25 cellular contexts compared by ENCODE assay signal in the genomic region with DNA sequence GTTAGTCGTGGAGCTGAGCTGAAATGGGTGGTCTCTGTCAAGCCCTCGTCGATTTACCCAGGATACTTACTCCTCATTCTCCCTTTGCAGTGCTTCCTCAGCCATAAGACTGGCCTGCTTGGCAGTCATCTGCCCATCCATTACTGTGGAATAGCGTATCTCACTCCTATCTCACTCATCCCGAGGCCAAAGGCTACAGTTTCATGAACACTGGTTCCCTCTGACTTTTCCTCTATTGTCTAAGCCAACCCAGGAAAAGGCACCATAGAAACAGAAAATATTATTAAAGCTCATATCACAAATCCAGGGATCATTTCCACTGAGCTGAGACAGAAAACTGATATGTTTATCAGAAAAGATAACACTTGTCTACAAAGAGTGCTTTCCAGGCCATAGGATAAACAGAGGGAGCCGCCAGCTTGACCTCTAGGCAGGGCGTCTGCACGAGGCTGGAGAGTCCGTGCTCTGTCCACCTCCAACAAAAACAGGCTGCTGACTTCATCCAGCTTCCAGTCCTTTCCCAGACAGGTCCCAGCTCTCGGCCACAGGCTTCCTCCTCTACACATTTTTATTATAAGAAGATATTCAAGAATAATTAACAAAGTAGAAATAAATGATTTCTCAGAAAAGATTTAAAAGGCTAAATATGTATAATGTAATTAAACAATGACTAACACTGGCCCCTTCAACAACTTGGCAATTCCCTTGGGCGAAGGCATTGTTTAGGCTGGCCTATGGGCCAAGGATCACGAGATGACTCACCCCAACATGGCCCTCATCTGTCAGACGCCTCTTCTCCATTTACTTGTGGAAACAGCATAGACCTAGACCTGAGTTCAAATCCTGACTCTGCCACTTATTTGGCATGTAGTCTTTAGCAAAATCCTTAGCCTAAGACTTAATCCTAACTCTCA. TPM values are rescaled to one million over a fixed set of nuclear protein-coding genes. Genes with fewer than 3 reads are reported as not detected.
A peak's percentile ranks its signal among the peaks of the same experiment; 100 is the strongest.
DNase-seq lines count a peak whose midpoint lies in the region; ATAC-seq, FAIRE-seq and TF ChIP-seq lines count a peak whose summit lies in the region.
"Had no signal": no experiment of that assay in that cellular context is flagged by ENCODE, and none has a peak within 500 bp of the region (broad histone marks: within the 10 kb centered on the region; RNA-seq: fewer than 3 reads in every experiment).

No MANE protein-coding gene starts in this region.

- H3K36me3 ChIP-seq in GM23338 (ENCODE audit: insufficient read depth) (no peaks in the 10 kb centered on the region), endothelial cell of umbilical vein (ENCODE audit: control insufficient read depth in 2 of 2, extremely low read depth in 1 of 2, insufficient read depth in 2 of 2, low read length in 2 of 2) (no peaks in the 10 kb centered on the region)

- no peaks in the 10 kb centered on the region for H3F3A ChIP-seq in GM23338 (replicated peaks; ENCODE audit: low read depth)

- no peaks in the 10 kb centered on the region for H3K27me3 ChIP-seq in GM23338 (ENCODE audit: insufficient read depth)
- no peaks in the 10 kb centered on the region for H3K27me3 ChIP-seq in endothelial cell of umbilical vein (ENCODE audit: control insufficient read depth in 2 of 2, insufficient read depth in 2 of 2, low read length in 2 of 2)

- H4K20me1 ChIP-seq in GM23338 (replicated peaks; ENCODE audit: insufficient read depth), result no peaks in the 10 kb centered on the region
- H4K20me1 ChIP-seq in endothelial cell of umbilical vein (replicated peaks; ENCODE audit: control insufficient read depth, extremely low read depth, insufficient read depth, low read length), result no peaks in the 10 kb centered on the region

- DNase-seq in GM23338 (ENCODE audit: low spot score), result no peak
- DNase-seq in M059J (ENCODE audit: low read depth), result peak; percentile 47
- DNase-seq in endothelial cell of umbilical vein (ENCODE audit: low read depth, low spot score), result peak; percentile 3
- DNase-seq in nephron progenitor cell, result no peak
- DNase-seq in left lobe of liver (ENCODE audit: low spot score), result no peak
- DNase-seq in NCI-H2227 (lab: John Stamatoyannopoulos, UW; ENCODE audit: unreplicated experiment), result no peak
- DNase-seq: activated CD8-positive, alpha-beta T cell treated with anti-CD3 and anti-CD28 coated beads, Interleukin-2, amount 10 ng/mL, durations not matched to agents 7 days and 5 days; activated T-cell treated with anti-CD3 and anti-CD28 coated beads for 4 hours; cerebellar nuclear complex; head of caudate nucleus; HFFc6; midbrain; naive thymus-derived CD4-positive, alpha-beta T cell; NCI-H1105; NCI-H2029; NCI-H345; NCI-H774; small intestine; T-helper 17 cell had no signal

- TF ChIP-seq CTCF in GM23338 (conservative IDR thresholded peaks at IDR 0.05; ENCODE audit: low read depth in 2 of 2) (no peak), endothelial cell of umbilical vein (IDR thresholded peaks at IDR 0.05; ENCODE audit: extremely low read depth in 1 of 2, insufficient read depth in 1 of 2, low read depth in 1 of 2, low read length in 2 of 2) (no peak), nephron progenitor cell (IDR thresholded peaks at IDR 0.05) (no peak)

- peaks cover 2% of the 10 kb centered on the region; the same call in 2 of the 3 replicates for H3K9me3 Mint-ChIP-seq in GM23338
- peaks cover 46% of the 10 kb centered on the region for H3K9me3 Mint-ChIP-seq in nephron progenitor cell

- H3K4me3 Mint-ChIP-seq in GM23338 (no peak overlapping the region), nephron progenitor cell (no peak overlapping the region)
- H3K4me3 Mint-ChIP-seq: activated CD8-positive, alpha-beta T cell treated with anti-CD3 and anti-CD28 coated beads, Interleukin-2, amount 10 ng/mL, durations not matched to agents 7 days and 5 days; activated naive CD8-positive, alpha-beta T cell; HFFc6; naive thymus-derived CD4-positive, alpha-beta T cell; stimulated activated naive CD8-positive, alpha-beta T cell treated with anti-CD3 and anti-CD28 coated beads, Interleukin-15, Interleukin-2, amounts not matched to agents 100 ng/mL and 50 ng/mL, for 24 hours; T-helper 17 cell had no signal

- no peak for TF ChIP-seq POLR2A in endothelial cell of umbilical vein (IDR thresholded peaks at IDR 0.05; ENCODE audit: low read depth, low read length)

- dilution Hi-C loops in endothelial cell of umbilical vein (cut with MboI; ENCODE audit: extremely low pct_ligation_motif_present, low sequenced_read_pairs), result no loop called here

- no peak overlapping the region for H3K9ac ChIP-seq in endothelial cell of umbilical vein (replicated peaks; ENCODE audit: extremely low read depth, insufficient read depth, low read length)

- H3K4me1 ChIP-seq in GM23338 (ENCODE audit: insufficient read depth), result peaks cover 3% of the 10 kb centered on the region; the same call in 1 of the 2 replicates
- H3K4me1 ChIP-seq in endothelial cell of umbilical vein (ENCODE audit: control insufficient read depth, extremely low read depth, insufficient read depth, low read length), result no peaks in the 10 kb centered on the region

- no peaks in the 10 kb centered on the region for H3K9me3 ChIP-seq in endothelial cell of umbilical vein (replicated peaks; ENCODE audit: control insufficient read depth, insufficient read depth, low read length)

- POLR2A ChIA-PET in endothelial cell of umbilical vein (lab: Charles Lee), result no interaction called here

- H3K4me2 ChIP-seq in GM23338, result no peak overlapping the region
- H3K4me2 ChIP-seq in endothelial cell of umbilical vein (ENCODE audit: insufficient read depth, low read length), result no peak overlapping the region

- H3K79me2 ChIP-seq in GM23338 (replicated peaks; ENCODE audit: insufficient read depth) (no peaks in the 10 kb centered on the region), endothelial cell of umbilical vein (ENCODE audit: control insufficient read depth, insufficient read depth, low read length) (no peaks in the 10 kb centered on the region)

- no peak for ATAC-seq in GM23338
- ATAC-seq in left lobe of liver, result no peak
- no peak for ATAC-seq in HG03135 (IDR thresholded peaks at IDR 0.05; ENCODE audit: unreplicated experiment)
- ATAC-seq in GM19455 (IDR thresholded peaks at IDR 0.05; ENCODE audit: unreplicated experiment), result no peak
- ATAC-seq: activated CD8-positive, alpha-beta T cell treated with anti-CD3 and anti-CD28 coated beads, Interleukin-2, amount 10 ng/mL, durations not matched to agents 7 days and 5 days; naive thymus-derived CD4-positive, alpha-beta T cell; T-helper 17 cell had no signal

- no peak overlapping the region for H3K4me3 ChIP-seq in GM23338
- H3K4me3 ChIP-seq in endothelial cell of umbilical vein (replicated peaks in 1 of 3; ENCODE audit: insufficient read depth in 1 of 3, low read depth in 1 of 3, low read length in 3 of 3), result no peak overlapping the region
- H3K4me3 ChIP-seq: SK-N-MC had no signal

- peaks cover 16% of the 10 kb centered on the region for H3K9me2 ChIP-seq in GM23338 (ENCODE audit: insufficient read depth)

- intact Hi-C loops in endothelial cell of umbilical vein (cut with micrococcal nuclease), result no loop called here

- no peaks in the 10 kb centered on the region for H3K27me3 Mint-ChIP-seq in GM23338 (ENCODE audit: insufficient read depth, low read depth, poor library complexity)
- H3K27me3 Mint-ChIP-seq in nephron progenitor cell (ENCODE audit: low read depth, poor library complexity), result no peaks in the 10 kb centered on the region
- H3K27me3 Mint-ChIP-seq: activated naive CD8-positive, alpha-beta T cell; stimulated activated naive CD8-positive, alpha-beta T cell treated with anti-CD3 and anti-CD28 coated beads, Interleukin-15, Interleukin-2, amounts not matched to agents 100 ng/mL and 50 ng/mL, for 24 hours had no signal

- CTCF ChIA-PET in endothelial cell of umbilical vein (lab: Charles Lee), result interaction anchor here (1.3 kb wide), 1 partner anchor 23 kb away, joined by 5 read pairs; no protein-coding TSS in a partner anchor

- no peak overlapping the region for H3K27ac ChIP-seq in GM23338 (ENCODE audit: low read depth)
- no peak overlapping the region for H3K27ac ChIP-seq in endothelial cell of umbilical vein (ENCODE audit: insufficient read depth, low read depth, low read length)
- H3K27ac ChIP-seq: RWPE1, SK-N-MC had no signal

- no peaks in the 10 kb centered on the region for H3K9me1 ChIP-seq in endothelial cell of umbilical vein (replicated peaks; ENCODE audit: control insufficient read depth, extremely low read depth, insufficient read depth, low read length)

- BruUV-seq in endothelial cell of umbilical vein (replicated peaks; lab: Mats Ljungman, UMichigan), result no TSS peak

- H3K27ac Mint-ChIP-seq in GM23338 (no peak overlapping the region), nephron progenitor cell (peak overlapping the region; percentile 65)
- H3K27ac Mint-ChIP-seq: activated CD8-positive, alpha-beta T cell treated with anti-CD3 and anti-CD28 coated beads, Interleukin-2, amount 10 ng/mL, durations not matched to agents 7 days and 5 days; activated naive CD8-positive, alpha-beta T cell; HFFc6; naive thymus-derived CD4-positive, alpha-beta T cell; stimulated activated naive CD8-positive, alpha-beta T cell treated with anti-CD3 and anti-CD28 coated beads, Interleukin-15, Interleukin-2, amounts not matched to agents 100 ng/mL and 50 ng/mL, for 24 hours; T-helper 17 cell had no signal

- H3K36me3 Mint-ChIP-seq in GM23338 (ENCODE audit: low read depth) (no peaks in the 10 kb centered on the region), nephron progenitor cell (ENCODE audit: low read depth) (peaks cover 23% of the 10 kb centered on the region)
- H3K36me3 Mint-ChIP-seq: activated naive CD8-positive, alpha-beta T cell; naive thymus-derived CD4-positive, alpha-beta T cell had no signal

- FAIRE-seq in endothelial cell of umbilical vein (lab: Jason Lieb, UNC), result no peak
- FAIRE-seq: small intestine had no signal

- H2AFZ ChIP-seq in GM23338, result peak overlapping the region; percentile 52; the same call in 1 of the 2 replicates
- H2AFZ ChIP-seq in endothelial cell of umbilical vein (ENCODE audit: low read depth, low read length), result no peak overlapping the region

- H3K4me1 Mint-ChIP-seq in GM23338, result no peaks in the 10 kb centered on the region
- peaks cover 29% of the 10 kb centered on the region for H3K4me1 Mint-ChIP-seq in nephron progenitor cell
- H3K4me1 Mint-ChIP-seq: naive thymus-derived CD4-positive, alpha-beta T cell; T-helper 17 cell had no signal

RNA-seq across cellular contexts. Expression of gene BOC, which starts 27.4 kb away (rescaled TPM):
- total RNA-seq in GM23338 (2014; rRNA removed; shearing (Covaris generic)), result 3.0 and 4.1 TPM in 2 replicates
- polyA plus RNA-seq in GM23338 (2016; fragmentation: Nextera tagmentation; extraction: Ambion mirVana) (2.1 and 3.2 TPM in 2 replicates), endothelial cell of umbilical vein (0.07 and 0.10 TPM in 2 replicates)
- total RNA-seq in M059J (2014; rRNA removed; shearing (Covaris generic)), result 5.0 and 12.5 TPM in 2 replicates
- total RNA-seq in endothelial cell of umbilical vein (not detected in 2 replicates), left lobe of liver (0.50 TPM)
- 0.07 and 0.10 TPM in 2 replicates for polyA plus RNA-seq in endothelial cell of umbilical vein (2011; cell fraction: cytosol; rRNA removed)
- 0.03 and 0.15 TPM in 2 replicates for polyA plus RNA-seq in endothelial cell of umbilical vein (2011; cell fraction: nucleus; rRNA removed)
- polyA plus RNA-seq in endothelial cell of umbilical vein (2012), result not detected in 2 replicates
- polyA minus RNA-seq in endothelial cell of umbilical vein, result 0.34 TPM in 1 of 2 replicates, not detected in the other
- not detected for polyA minus RNA-seq in endothelial cell of umbilical vein (2011; cell fraction: cytosol; rRNA and poly(A)+ RNA removed)
- polyA minus RNA-seq in endothelial cell of umbilical vein (2011; cell fraction: nucleus; rRNA and poly(A)+ RNA removed), result not detected in 2 replicates
- total RNA-seq: activated CD8-positive, alpha-beta T cell treated with anti-CD3 and anti-CD28 coated beads, Interleukin-2, amount 10 ng/mL, durations not matched to agents 7 days and 5 days; T-helper 17 cell had no signal
- polyA plus RNA-seq: naive thymus-derived CD4-positive, alpha-beta T cell had no signal

Comparison
In these comparisons a context has a peak if more than half of its experiments do, and no peak if none do; other contexts are left out.
1. DNase-seq: peak in M059J (single experiment) and endothelial cell of umbilical vein (single experiment); none in GM23338 (single experiment), nephron progenitor cell (single experiment), left lobe of liver (single experiment) and NCI-H2227 (single experiment).